Comparison of ENCODE assay signal across 16 cellular contexts in the genomic region with DNA sequence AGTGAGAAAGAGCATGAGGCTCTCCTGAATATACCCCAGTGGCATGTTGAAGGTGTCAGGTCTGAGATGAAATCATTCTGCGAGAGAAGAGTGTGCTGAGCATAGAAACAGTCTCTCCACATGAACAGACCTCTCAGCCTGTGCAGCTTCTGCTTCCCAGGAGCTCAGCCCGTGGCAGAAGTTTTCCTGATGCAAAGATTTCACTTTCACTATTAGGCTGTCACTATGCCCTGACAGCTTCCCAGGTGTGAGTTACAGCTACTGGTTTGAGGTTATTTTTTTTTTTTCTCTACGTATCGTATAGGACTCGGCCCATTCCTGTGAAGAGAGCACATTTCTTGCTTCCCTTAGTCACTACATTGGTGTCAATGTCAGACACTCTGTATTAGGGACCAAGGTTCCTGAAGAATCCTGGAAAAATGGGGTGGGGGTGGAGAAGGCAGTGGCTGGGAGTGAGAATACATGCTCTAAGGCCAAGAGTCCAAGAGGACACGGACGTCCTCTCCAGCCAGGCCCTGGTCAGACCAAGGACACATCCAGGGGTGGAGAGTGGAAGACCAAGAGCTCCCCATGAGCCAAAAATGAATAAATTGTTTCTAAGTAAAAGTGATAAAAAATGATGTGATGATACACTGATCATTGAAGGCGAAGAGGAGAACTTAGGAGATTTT.
"Had no signal": no experiment of that assay in that cellular context is flagged by ENCODE, and none has a peak within 500 bp of the region (broad histone marks: within the 10 kb centered on the region; RNA-seq: fewer than 3 reads in every experiment).

No MANE protein-coding gene starts in this region.

- ATAC-seq: activated CD4-positive, alpha-beta T cell treated with anti-CD3 and anti-CD28 coated beads for 36 hours; foreskin keratinocyte; stimulated activated naive CD8-positive, alpha-beta T cell treated with anti-CD3 and anti-CD28 coated beads, Interleukin-15, amount 100 ng/mL, for 72 hours had no signal

- DNase-seq: activated CD4-positive, alpha-beta memory T cell treated with anti-CD3 and anti-CD28 coated beads, Interleukin-2, amount 10 ng/mL, durations not matched to agents 7 days and 5 days; activated CD4-positive, alpha-beta T cell treated with anti-CD3 and anti-CD28 coated beads for 36 hours; activated CD8-positive, alpha-beta memory T cell treated with anti-CD3 and anti-CD28 coated beads, Interleukin-2, amount 50 U/mL, for 4 hours; activated naive CD4-positive, alpha-beta T cell; dorsolateral prefrontal cortex; foreskin keratinocyte; head of caudate nucleus; islet precursor cell; lower lobe of right lung; midbrain; ovary; stimulated activated CD4-positive, alpha-beta T cell treated with anti-CD3 and anti-CD28 coated beads, Interleukin-4, amount 100 ng/mL, for 4 hours; stimulated activated naive CD8-positive, alpha-beta T cell treated with anti-CD3 and anti-CD28 coated beads, Interleukin-15, amount 100 ng/mL, for 72 hours; T1000; testis had no signal

- H3K4me3 ChIP-seq: breast epithelium, dorsolateral prefrontal cortex, lower lobe of right lung, ovary, testis had no signal

- H3K36me3 ChIP-seq: breast epithelium, lower lobe of right lung, ovary had no signal

- H3K9me3 ChIP-seq: breast epithelium, lower lobe of right lung, ovary, testis had no signal

- H3K4me1 ChIP-seq: breast epithelium, foreskin keratinocyte, lower lobe of right lung, testis had no signal

- H3K27me3 ChIP-seq: breast epithelium, dorsolateral prefrontal cortex, foreskin keratinocyte, ovary, testis had no signal
